ENCODE assay signal across 9 cellular contexts in genomic region chr6:113860165-113860955, GRCh38. TPM values are rescaled to one million over a fixed set of nuclear protein-coding genes. Genes with fewer than 3 reads are reported as not detected.
DNase-seq lines count a peak whose midpoint lies in the region; ATAC-seq and TF ChIP-seq lines count a peak whose summit lies in the region.
"Had no signal": no experiment of that assay in that cellular context is flagged by ENCODE, and none has a peak within 500 bp of the region (broad histone marks: within the 10 kb centered on the region; RNA-seq: fewer than 3 reads in every experiment).

No MANE protein-coding gene starts in this region.

- TF ChIP-seq CTCF in AG09309 (IDR thresholded peaks at IDR 0.05; ENCODE audit: control insufficient read depth, insufficient read depth, low read depth, low read length, missing control alignments), result no peak
- no peak for TF ChIP-seq CTCF in HEK293 (tag by site-specific recombination; IDR thresholded peaks at IDR 0.05)
- TF ChIP-seq CTCF in lower lobe of right lung (IDR thresholded peaks at IDR 0.05), result no peak
- TF ChIP-seq CTCF in transverse colon (IDR thresholded peaks at IDR 0.05), result no peak

- 9 to 30% methylated on average over 4 to 59 of the region's 59 CpGs for WGBS in transverse colon (ENCODE audit: low coverage in 1 of 2), 2 donors

- H3K4me3 ChIP-seq in AG09309 (ENCODE audit: control insufficient read depth, low read depth, low read length) (peak overlapping the region; percentile 58), HEK293 (ENCODE audit: low read depth, low read length) (peak overlapping the region; percentile 76), lower lobe of right lung (peak overlapping the region; percentile 82), transverse colon (peak overlapping the region in 3 of 4 donors; percentile 73 to 75 (median 74))

- POLR2A ChIA-PET in HEK293 (lab: Yijun Ruan, JAX), result interaction anchor here (0.6 to 2.9 kb wide), 8 partner anchors 15 to 501 kb away, joined by 3 to 19 read pairs (median 4); no protein-coding TSS in a partner anchor

- DNase-seq in AG09309 (ENCODE audit: low read depth) (no peak), cerebellum (ENCODE audit: low spot score) (peak; percentile 22), lower lobe of right lung (no peak), transverse colon (peak; percentile 28)
- DNase-seq in activated CD4-positive, alpha-beta T cell treated with anti-CD3 and anti-CD28 coated beads for 1 hour, result no peak
- DNase-seq in activated effector memory CD4-positive, alpha-beta T cell treated with Interleukin-2 at 50 U/mL for 16 hours, result no peak

- intact Hi-C loops in lower lobe of right lung (cut with DNase I), result no loop called here
- intact Hi-C loops in transverse colon (cut with DNase I; ENCODE audit: low total_unique reads), result no loop called here

- no peaks in the 10 kb centered on the region for H3K4me1 ChIP-seq in HEK293 (ENCODE audit: control insufficient read depth, insufficient read depth, low read length)
- peaks cover 31% of the 10 kb centered on the region for H3K4me1 ChIP-seq in lower lobe of right lung
- H3K4me1 ChIP-seq in transverse colon, result peaks cover 0 to 25% (median 10%) of the 10 kb centered on the region in 4 donors

- no peak for TF ChIP-seq POLR2A in transverse colon (IDR thresholded peaks at IDR 0.05)

- H3K27ac ChIP-seq in HEK293 (ENCODE audit: extremely low read depth, low read depth, low read length) (peak overlapping the region; percentile 99), lower lobe of right lung (peak overlapping the region; percentile 94), transverse colon (peak overlapping the region; percentile 91 to 98 (median 96))

- no peak for ATAC-seq in lower lobe of right lung
- ATAC-seq in HG03457 (IDR thresholded peaks at IDR 0.05; ENCODE audit: unreplicated experiment), result no peak
- ATAC-seq: HCT116 had no signal

- in situ Hi-C loops in transverse colon (cut with MboI; ENCODE audit: low pct_ligation_motif_present in 1 of 4, low pct_unique_long_range_greater_than_20kb in 1 of 4, low sequenced_read_pairs in 3 of 4), result loop anchor here in 3 of 4 donors (25.0 kb wide), 3 partner anchors 223 to 548 kb away; no protein-coding TSS in a partner anchor

- H3K27me3 ChIP-seq in lower lobe of right lung (ENCODE audit: low read depth) (peaks cover 10% of the 10 kb centered on the region), transverse colon (no peaks in the 10 kb centered on the region)

- CTCF ChIA-PET in HEK293 (lab: Yijun Ruan, JAX), result interaction anchor here (0.6 to 3.6 kb wide), 14 partner anchors 14 to 1077 kb away, joined by 3 to 29 read pairs (median 4); no protein-coding TSS in a partner anchor

- peaks cover 0 to 20% of the 10 kb centered on the region in 2 experiments for H3K36me3 ChIP-seq in HEK293 (ENCODE audit: control insufficient read depth in 2 of 2, insufficient read depth in 1 of 2, low read length in 2 of 2)
- H3K36me3 ChIP-seq in lower lobe of right lung, result no peaks in the 10 kb centered on the region
- no peaks in the 10 kb centered on the region for H3K36me3 ChIP-seq in transverse colon

- TF ChIP-seq EP300 in transverse colon (IDR thresholded peaks at IDR 0.05; ENCODE audit: low read depth), result no peak

- H3K9me3 ChIP-seq in HEK293 (ENCODE audit: control insufficient read depth, insufficient read depth, low read depth, low read length) (no peaks in the 10 kb centered on the region), lower lobe of right lung (no peaks in the 10 kb centered on the region), transverse colon (no peaks in the 10 kb centered on the region)

TF ChIP-seq in HEK293, 187 proteins besides CTCF, POLR2A, EP300 and RAD21 (continues in another document):
- TF ChIP-seq ZNF280D (tag by site-specific recombination; IDR thresholded peaks at IDR 0.05) (no peak), ZBTB1 (tag by site-specific recombination; IDR thresholded peaks at IDR 0.05) (no peak), ZNF398 (tag by site-specific recombination; IDR thresholded peaks at IDR 0.05) (peak; percentile 63), ZNF433 (tag by site-specific recombination; IDR thresholded peaks at IDR 0.05; ENCODE audit: low read depth) (no peak), ZNF692 (tag by site-specific recombination; IDR thresholded peaks at IDR 0.05) (no peak), ZNF24 (tag by site-specific recombination; IDR thresholded peaks at IDR 0.05) (no peak), ZNF48 (tag by site-specific recombination; IDR thresholded peaks at IDR 0.05) (no peak), MYNN (tag by site-specific recombination; IDR thresholded peaks at IDR 0.05; ENCODE audit: borderline replicate concordance) (no peak), ZNF560 (tag by site-specific recombination; IDR thresholded peaks at IDR 0.05; ENCODE audit: borderline replicate concordance) (no peak), ZBTB10 (tag by site-specific recombination; IDR thresholded peaks at IDR 0.05) (no peak), ZNF621 (tag by site-specific recombination; IDR thresholded peaks at IDR 0.05) (no peak), ZNF544 (tag by site-specific recombination; IDR thresholded peaks at IDR 0.05) (no peak), HOXC10 (CRISPR knock-in tag; IDR thresholded peaks at IDR 0.05) (no peak), ZNF529 (tag by site-specific recombination; IDR thresholded peaks at IDR 0.05; ENCODE audit: insufficient replicate concordance) (no peak), ZNF707 (tag by site-specific recombination; IDR thresholded peaks at IDR 0.05) (no peak)

RNA-seq across cellular contexts. Expression of gene MARCKS, which starts 3.2 kb away (rescaled TPM):
- total RNA-seq in cerebellum, result 251 TPM
- total RNA-seq in lower lobe of right lung, result 62.1 TPM
- 100 to 1,000 TPM in 2 of 4 donors, 10 to 100 TPM in 2; 64.2 to 118 (median 90.5) TPM for total RNA-seq in transverse colon

Comparison
In these comparisons a context has a peak if more than half of its experiments do, and no peak if none do; other contexts are left out.
1. DNase-seq: peak in cerebellum (single experiment) and transverse colon (single experiment); none in AG09309 (single experiment), lower lobe of right lung (single experiment), activated CD4-positive, alpha-beta T cell treated with anti-CD3 and anti-CD28 coated beads for 1 hour (single experiment) and activated effector memory CD4-positive, alpha-beta T cell treated with Interleukin-2 at 50 U/mL for 16 hours (single experiment).
2. Peak in every context shown above with its lines, with median percentiles within 50 percentile points of each other: H3K4me3 ChIP-seq and H3K27ac ChIP-seq.